8 cellular contexts compared by ENCODE assay signal in genomic region chr17:41665566-41666335, GRCh38. TPM values are rescaled to one million over a fixed set of nuclear protein-coding genes. Genes with fewer than 3 reads are reported as not detected.
DNase-seq lines count a peak whose midpoint lies in the region; ATAC-seq and TF ChIP-seq lines count a peak whose summit lies in the region.

No MANE protein-coding gene starts in this region.

- intact Hi-C loops in Right ventricle myocardium superior (cut with DNase I) = no loop called here
- intact Hi-C loops in tibial artery (cut with DNase I; ENCODE audit: low total_unique reads) = loop anchor here (2.0 to 5.0 kb wide), 2 partner anchors 19 to 858 kb away; no protein-coding TSS in a partner anchor

- H3K36me3 ChIP-seq in parathyroid adenoma (ENCODE audit: control insufficient read depth, insufficient read depth, low read length) (no peaks in the 10 kb centered on the region), tibial artery (no peaks in the 10 kb centered on the region)

- H3K27me3 Mint-ChIP-seq in activated naive CD8-positive, alpha-beta T cell = no peaks in the 10 kb centered on the region

- ATAC-seq in HG02588 (IDR thresholded peaks at IDR 0.05; ENCODE audit: unreplicated experiment) (peak; percentile 56), Right ventricle myocardium superior (ENCODE audit: poor library complexity) (peak; percentile 97)

- no peaks in the 10 kb centered on the region for H3K36me3 Mint-ChIP-seq in activated naive CD8-positive, alpha-beta T cell

- peak; percentile 78 for DNase-seq in NCI-H1092 (lab: John Stamatoyannopoulos, UW)
- peak; percentile 58 for DNase-seq in SKM-1 (lab: John Stamatoyannopoulos, UW; ENCODE audit: unreplicated experiment)
- peak; percentile 92 for DNase-seq in Right ventricle myocardium superior
- DNase-seq in tibial artery = peak; percentile 78 to 93

- H3K79me2 ChIP-seq in parathyroid adenoma = no peaks in the 10 kb centered on the region

- TF ChIP-seq CTCF in parathyroid adenoma (IDR thresholded peaks at IDR 0.05) = peak; percentile 99
- peak; percentile 95 to 96 for TF ChIP-seq CTCF in tibial artery (IDR thresholded peaks at IDR 0.05)

- H3K4me3 ChIP-seq in GM08714 (ENCODE audit: low read length) = peak overlapping the region; percentile 31; the same call in 1 of the 2 replicates
- peak overlapping the region; percentile 50 for H3K4me3 ChIP-seq in parathyroid adenoma (ENCODE audit: low read depth, low read length)
- H3K4me3 ChIP-seq in tibial artery = peak overlapping the region; percentile 50 to 60

- H3K27ac ChIP-seq in parathyroid adenoma = peak overlapping the region; percentile 97
- peak overlapping the region; percentile 76 to 80 for H3K27ac ChIP-seq in tibial artery

- peak overlapping the region; percentile 86 for H3K4me2 ChIP-seq in parathyroid adenoma (ENCODE audit: low read length)

- H3K27ac Mint-ChIP-seq in activated naive CD8-positive, alpha-beta T cell = peak overlapping the region; percentile 99

- no peaks in the 10 kb centered on the region for H3K9me3 ChIP-seq in parathyroid adenoma (ENCODE audit: control insufficient read depth, low read length)
- no peaks in the 10 kb centered on the region for H3K9me3 ChIP-seq in tibial artery

- no peaks in the 10 kb centered on the region for H3K27me3 ChIP-seq in parathyroid adenoma (ENCODE audit: control insufficient read depth, insufficient read depth, low read length)
- H3K27me3 ChIP-seq in tibial artery = no peaks in the 10 kb centered on the region

- H2AFZ ChIP-seq in parathyroid adenoma = peak overlapping the region; percentile 90

- peak overlapping the region; percentile 41 for H3K9ac ChIP-seq in parathyroid adenoma

- no peaks in the 10 kb centered on the region for H3K9me3 Mint-ChIP-seq in activated naive CD8-positive, alpha-beta T cell (ENCODE audit: low read depth)

- peak overlapping the region; percentile 95 for H3K4me3 Mint-ChIP-seq in activated naive CD8-positive, alpha-beta T cell

- peaks cover 31% of the 10 kb centered on the region for H3K4me1 ChIP-seq in parathyroid adenoma
- H3K4me1 ChIP-seq in tibial artery = peaks cover 0 to 30% (median 19%) of the 10 kb centered on the region in 4 donors

- peaks cover 39% of the 10 kb centered on the region for H3K4me1 Mint-ChIP-seq in activated naive CD8-positive, alpha-beta T cell (ENCODE audit: low read depth)

RNA-seq across cellular contexts. Expression of gene EIF1, which starts 22.9 kb away (rescaled TPM):
- 1,143 TPM for total RNA-seq in Right ventricle myocardium superior

RNA-seq across cellular contexts. Expression of gene KRT17, which starts 41.4 kb away (rescaled TPM):
- total RNA-seq in Right ventricle myocardium superior = not detected

RNA-seq across cellular contexts. Expression of gene GAST, which starts 46.4 kb away (rescaled TPM):
- not detected for total RNA-seq in Right ventricle myocardium superior

RNA-seq across cellular contexts. Expression of gene KRT16, which starts 53.2 kb away (rescaled TPM):
- total RNA-seq in Right ventricle myocardium superior = not detected

Comparison
In these comparisons a context has a peak if more than half of its experiments do, and no peak if none do; other contexts are left out.
1. Peak in every context shown above with its lines: DNase-seq, ATAC-seq, H3K4me3 ChIP-seq and H3K27ac ChIP-seq.